10 cellular contexts compared by ENCODE assay signal in genomic region chr20:45111799-45112471, GRCh38. TPM values are rescaled to one million over a fixed set of nuclear protein-coding genes. Genes with fewer than 3 reads are reported as not detected.
A peak's percentile ranks its signal among the peaks of the same experiment; 100 is the strongest.
DNase-seq lines count a peak whose midpoint lies in the region; ATAC-seq and TF ChIP-seq lines count a peak whose summit lies in the region.
"Had no signal": no experiment of that assay in that cellular context is flagged by ENCODE, and none has a peak within 500 bp of the region (broad histone marks: within the 10 kb centered on the region; RNA-seq: fewer than 3 reads in every experiment).

No MANE protein-coding gene starts in this region.

- H2BK15ac ChIP-seq in mesendoderm (replicated peaks; ENCODE audit: low read depth) = no peak overlapping the region

- WGBS in body of pancreas, 2 donors = 42 to 47% methylated on average over 17 of the region's 17 CpGs
- no CpG with 5 or more reads among the region's 17 CpGs for WGBS in mesendoderm (ENCODE audit: extremely low coverage, insufficient coverage, low lambda C conversion rate)

- no peak overlapping the region for H3K23ac ChIP-seq in mesendoderm (ENCODE audit: low read length)

- BruUV-seq in Caco-2 (replicated peaks; lab: Mats Ljungman, UMichigan) = no TSS peak

- H3K4ac ChIP-seq in mesendoderm (ENCODE audit: low read depth, low read length) = no peak overlapping the region

- no peak overlapping the region for H2BK120ac ChIP-seq in mesendoderm (ENCODE audit: low read depth, low read length)

- no peaks in the 10 kb centered on the region for H3K79me1 ChIP-seq in mesendoderm (ENCODE audit: low read length)

- peaks cover 6% of the 10 kb centered on the region for H3K4me1 Mint-ChIP-seq in Caco-2 (ENCODE audit: low read depth, unreplicated experiment)

- no peak overlapping the region for H3K27ac ChIP-seq in HL-60 (replicated peaks)
- no peak overlapping the region for H3K27ac ChIP-seq in body of pancreas
- H3K27ac ChIP-seq in mesendoderm (ENCODE audit: low read depth, low read length) = no peak overlapping the region

- H3K4me3 ChIP-seq in Caco-2 (ENCODE audit: low read depth, low read length) = no peak overlapping the region
- H3K4me3 ChIP-seq in HL-60 (replicated peaks; ENCODE audit: insufficient read depth, low read length) = no peak overlapping the region
- H3K4me3 ChIP-seq in body of pancreas = no peak overlapping the region
- H3K4me3 ChIP-seq in mesendoderm (ENCODE audit: low read length) = no peak overlapping the region

- H3K27me3 ChIP-seq in Caco-2 (replicated peaks; ENCODE audit: control insufficient read depth, insufficient read depth, low read length) (no peaks in the 10 kb centered on the region), HL-60 (ENCODE audit: insufficient read depth, poor library complexity, severe bottlenecking) (peaks cover 3% of the 10 kb centered on the region), body of pancreas (no peaks in the 10 kb centered on the region), mesendoderm (ENCODE audit: insufficient read depth, low read length, poor library complexity) (no peaks in the 10 kb centered on the region)

- H3K4me1 ChIP-seq in Caco-2 (no peaks in the 10 kb centered on the region), body of pancreas (no peaks in the 10 kb centered on the region), mesendoderm (ENCODE audit: control insufficient read depth, low read depth, low read length) (no peaks in the 10 kb centered on the region)

- H3K9ac ChIP-seq in mesendoderm (ENCODE audit: low read length) = no peak overlapping the region

- peak; percentile 64 to 83 for TF ChIP-seq CTCF in Caco-2 (IDR thresholded peaks at IDR 0.05; ENCODE audit: insufficient read depth in 1 of 2, low read depth in 1 of 2, low read length in 1 of 2, severe bottlenecking in 1 of 2, unreplicated experiment in 1 of 2)
- peak; percentile 19 for TF ChIP-seq CTCF in HL-60 (IDR thresholded peaks at IDR 0.05; ENCODE audit: insufficient read depth, low read length)
- peak; percentile 19 to 50 (median 30) for TF ChIP-seq CTCF in body of pancreas (IDR thresholded peaks at IDR 0.05)

- POLR2A ChIA-PET in Caco-2 (lab: Charles Lee) = no interaction called here

- ATAC-seq in body of pancreas = no peak
- no peak for ATAC-seq in HG03159 (IDR thresholded peaks at IDR 0.05; ENCODE audit: unreplicated experiment)

- H2AK5ac ChIP-seq in mesendoderm (ENCODE audit: low read length) = no peak overlapping the region

- no peaks in the 10 kb centered on the region for H3K9me3 Mint-ChIP-seq in Caco-2 (ENCODE audit: unreplicated experiment)

- no peak overlapping the region for H2BK5ac ChIP-seq in mesendoderm (ENCODE audit: low read length)

- no peak overlapping the region for H3K56ac ChIP-seq in mesendoderm (ENCODE audit: low read length)

- H3K18ac ChIP-seq in mesendoderm (ENCODE audit: low read length) = no peak overlapping the region

- H3K9me3 ChIP-seq in Caco-2 = no peaks in the 10 kb centered on the region
- no peaks in the 10 kb centered on the region for H3K9me3 ChIP-seq in body of pancreas

- peak in 1 of 2 experiments; percentile 53 for DNase-seq in Caco-2
- DNase-seq in HL-60 (ENCODE audit: low read depth in 1 of 2, low spot score in 1 of 2) = peak in 1 of 2 experiments; percentile 19
- no peak for DNase-seq in body of pancreas
- peak; percentile 64 for DNase-seq in mesendoderm
- no peak for DNase-seq in NCI-H345 treated with DMSO at 0.1 percent for 48 hours (lab: John Stamatoyannopoulos, UW; ENCODE audit: unreplicated experiment)
- no peak for DNase-seq in NCI-H187 treated with DMSO at 0.1 percent for 48 hours (lab: John Stamatoyannopoulos, UW)
- no peak for DNase-seq in mesenteric fat pad (ENCODE audit: low spot score)
- DNase-seq: activated CD8-positive, alpha-beta memory T cell treated with anti-CD3 and anti-CD28 coated beads, Interleukin-2, amount 50 U/mL, for 48 hours had no signal

- no peak overlapping the region for H3K27ac Mint-ChIP-seq in Caco-2 (ENCODE audit: unreplicated experiment)

- intact Hi-C loops in Caco-2 (cut with micrococcal nuclease; ENCODE audit: unreplicated experiment) = loop anchor here (1.0 kb wide), 2 partner anchors 68 to 101 kb away; no protein-coding TSS in a partner anchor
- intact Hi-C loops in body of pancreas (cut with DNase I) = no loop called here

- H4K8ac ChIP-seq in mesendoderm (ENCODE audit: low read depth, low read length) = no peak overlapping the region

- H3K79me2 ChIP-seq in mesendoderm (ENCODE audit: control insufficient read depth, insufficient read depth, low read length) = no peaks in the 10 kb centered on the region

- H4K5ac ChIP-seq in mesendoderm (ENCODE audit: low read length) = no peak overlapping the region

- no peaks in the 10 kb centered on the region for H3K36me3 Mint-ChIP-seq in Caco-2 (ENCODE audit: insufficient read depth, unreplicated experiment)

- H3K4me3 Mint-ChIP-seq in Caco-2 (ENCODE audit: unreplicated experiment) = no peak overlapping the region

- peaks cover 4% of the 10 kb centered on the region for H3K27me3 Mint-ChIP-seq in Caco-2 (ENCODE audit: insufficient read depth, unreplicated experiment)

- H3K4me2 ChIP-seq in mesendoderm (ENCODE audit: low read length) = no peak overlapping the region

- TF ChIP-seq POLR2A in body of pancreas (IDR thresholded peaks at IDR 0.05) = no peak

- H3K36me3 ChIP-seq in Caco-2 (ENCODE audit: control insufficient read depth, insufficient read depth, low read length) = no peaks in the 10 kb centered on the region
- no peaks in the 10 kb centered on the region for H3K36me3 ChIP-seq in body of pancreas (replicated peaks in 1 of 2; ENCODE audit: insufficient read depth in 1 of 2, low read depth in 2 of 2)
- H3K36me3 ChIP-seq in mesendoderm (ENCODE audit: control insufficient read depth, insufficient read depth, low read length) = no peaks in the 10 kb centered on the region

- CTCF ChIA-PET in Caco-2 (lab: Charles Lee) = interaction anchor here (0.5 to 5.8 kb wide), 21 partner anchors 9 to 750 kb away, joined by 3 to 71 read pairs (median 5); partner anchors contain the start of genes KCNS1, SEMG2 and WFDC12

RNA-seq across cellular contexts. Expression of gene WFDC5, which starts 3.0 kb away (rescaled TPM):
- total RNA-seq in Caco-2 (2022) (not detected in 2 replicates), body of pancreas (not detected), mesenteric fat pad (not detected)
- not detected for polyA plus RNA-seq in mesendoderm (2013, experiment 1 of 2)
- polyA plus RNA-seq in mesendoderm (2013, experiment 2 of 2) = not detected
- total RNA-seq: LHCN-M2 had no signal

RNA-seq across cellular contexts. Expression of gene KCNS1, which starts 11.0 kb away (rescaled TPM):
- total RNA-seq in Caco-2 (2022) (0.09 TPM in 1 of 2 replicates, not detected in the other), body of pancreas (not detected), mesenteric fat pad (not detected)
- 1.5 TPM for polyA plus RNA-seq in mesendoderm (2013, experiment 1 of 2)
- polyA plus RNA-seq in mesendoderm (2013, experiment 2 of 2) = 1.6 TPM
- total RNA-seq: LHCN-M2 had no signal

RNA-seq across cellular contexts. Expression of gene WFDC12, which starts 12.3 kb away (rescaled TPM):
- total RNA-seq in Caco-2 (2022) (not detected in 2 replicates), body of pancreas (not detected), mesenteric fat pad (not detected)
- not detected for polyA plus RNA-seq in mesendoderm (2013, experiment 1 of 2)
- polyA plus RNA-seq in mesendoderm (2013, experiment 2 of 2) = not detected
- total RNA-seq: LHCN-M2 had no signal

Comparison
In these comparisons a context has a peak if more than half of its experiments do, and no peak if none do; other contexts are left out.
1. CTCF ChIP-seq: peak in every context shown above with its lines; median percentile 74 in Caco-2; 30 in body of pancreas; 19 in HL-60.